In the genomic region with DNA sequence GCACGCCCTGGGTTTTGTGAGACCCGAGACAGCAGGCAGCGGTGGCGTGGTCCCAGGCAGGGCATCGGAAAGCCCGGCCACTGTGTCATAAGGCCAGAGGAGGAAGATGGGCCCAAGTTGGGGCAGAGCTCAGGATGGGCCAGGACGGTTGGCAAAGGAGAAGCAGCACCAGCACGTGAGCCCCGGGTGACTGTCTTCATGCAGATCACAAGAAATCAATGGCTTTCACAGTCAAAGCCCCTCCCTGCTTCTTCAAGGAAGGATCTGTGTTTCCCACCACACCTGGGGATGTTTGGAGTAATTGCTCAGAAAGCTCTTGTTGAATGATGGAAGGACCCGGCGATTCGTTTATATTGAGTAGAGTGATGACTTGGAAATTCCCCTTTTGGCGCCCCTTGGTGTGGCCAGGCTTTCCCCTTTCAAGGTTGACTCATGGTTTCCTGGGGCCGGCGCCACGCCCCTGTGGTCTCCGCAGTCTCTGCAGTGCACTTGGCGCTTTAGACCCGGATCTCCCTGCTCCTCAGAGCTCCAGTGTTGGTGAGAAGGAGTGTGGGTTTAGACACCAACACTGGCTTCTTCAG, we compare ENCODE assay signal across 8 cellular contexts. TPM values are rescaled to one million over a fixed set of nuclear protein-coding genes. Genes with fewer than 3 reads are reported as not detected.
DNase-seq lines count a peak whose midpoint lies in the region; ATAC-seq and TF ChIP-seq lines count a peak whose summit lies in the region.

No MANE protein-coding gene starts in this region.

- no peaks in the 10 kb centered on the region for H3K9me3 ChIP-seq in OCI-LY3 (ENCODE audit: insufficient read depth, low read length)

- peak overlapping the region; percentile 96 for H2AFZ ChIP-seq in OCI-LY3 (ENCODE audit: low read depth, low read length)

- H3K79me2 ChIP-seq in OCI-LY3 (ENCODE audit: low read length), result no peaks in the 10 kb centered on the region

- no peak for TF ChIP-seq CTCF in GM13977 (IDR thresholded peaks at IDR 0.05; ENCODE audit: extremely low read depth, insufficient read depth, missing control alignments)
- no peak for TF ChIP-seq CTCF in OCI-LY3 (IDR thresholded peaks at IDR 0.05; ENCODE audit: low read depth, low read length)

- in situ Hi-C loops in GM13977 (cut with MboI; ENCODE audit: low pct_unique_long_range_greater_than_20kb, low sequenced_read_pairs, unreplicated experiment), result no loop called here

- H4K20me1 ChIP-seq in OCI-LY3 (ENCODE audit: insufficient read depth, low read length), result no peaks in the 10 kb centered on the region

- H3K27ac ChIP-seq in OCI-LY3 (ENCODE audit: low read length), result peak overlapping the region; percentile 50

- H3K4me2 ChIP-seq in OCI-LY3 (ENCODE audit: low read length), result peak overlapping the region; percentile 84

- peak overlapping the region; percentile 47; the same call in 1 of the 2 replicates for H3K9ac ChIP-seq in OCI-LY3 (ENCODE audit: low read length)

- H3K36me3 ChIP-seq in OCI-LY3 (replicated peaks; ENCODE audit: low read depth, low read length), result no peaks in the 10 kb centered on the region

- H3K4me1 ChIP-seq in OCI-LY3 (ENCODE audit: low read length), result peaks cover 37% of the 10 kb centered on the region

- peak overlapping the region; percentile 51 for H3K4me3 ChIP-seq in OCI-LY3 (ENCODE audit: low read length)

- peak; percentile 91 for ATAC-seq in HG02588 (IDR thresholded peaks at IDR 0.05; ENCODE audit: unreplicated experiment)

- H3K27me3 ChIP-seq in OCI-LY3 (ENCODE audit: low read depth, low read length), result no peaks in the 10 kb centered on the region

- DNase-seq in GM13977 (ENCODE audit: low spot score) (peak; percentile 78), activated gamma-delta T cell (lab: John Stamatoyannopoulos, UW) (peak; percentile 15), NCI-H526 treated with DMSO at 0.1 percent for 48 hours (lab: John Stamatoyannopoulos, UW) (no peak), NCI-H526 (lab: John Stamatoyannopoulos, UW) (no peak), HT-29 (ENCODE audit: low spot score) (no peak)
- DNase-seq in stimulated activated CD4-positive, alpha-beta T cell treated with anti-CD3 and anti-CD28 coated beads, Interleukin-15, amount 100 ng/mL, for 1 hour (ENCODE audit: low read depth in 1 of 2, low spot score in 1 of 2), result peak; percentile 36 to 44

RNA-seq across cellular contexts. Expression of gene IL31RA, which starts 52.1 kb away (rescaled TPM):
- not detected in 2 replicates for total RNA-seq in HT-29 (2014; rRNA removed; shearing (Covaris generic))

Comparison
In these comparisons a context has a peak if more than half of its experiments do, and no peak if none do; other contexts are left out.
1. DNase-seq: peak in GM13977 (single experiment), activated gamma-delta T cell (single experiment) and stimulated activated CD4-positive, alpha-beta T cell treated with anti-CD3 and anti-CD28 coated beads, Interleukin-15, amount 100 ng/mL, for 1 hour (2 of 2); none in NCI-H526 treated with DMSO at 0.1 percent for 48 hours (single experiment), NCI-H526 (0 of 2) and HT-29 (single experiment).